ENCODE assay signal across 11 cellular contexts in the genomic region with DNA sequence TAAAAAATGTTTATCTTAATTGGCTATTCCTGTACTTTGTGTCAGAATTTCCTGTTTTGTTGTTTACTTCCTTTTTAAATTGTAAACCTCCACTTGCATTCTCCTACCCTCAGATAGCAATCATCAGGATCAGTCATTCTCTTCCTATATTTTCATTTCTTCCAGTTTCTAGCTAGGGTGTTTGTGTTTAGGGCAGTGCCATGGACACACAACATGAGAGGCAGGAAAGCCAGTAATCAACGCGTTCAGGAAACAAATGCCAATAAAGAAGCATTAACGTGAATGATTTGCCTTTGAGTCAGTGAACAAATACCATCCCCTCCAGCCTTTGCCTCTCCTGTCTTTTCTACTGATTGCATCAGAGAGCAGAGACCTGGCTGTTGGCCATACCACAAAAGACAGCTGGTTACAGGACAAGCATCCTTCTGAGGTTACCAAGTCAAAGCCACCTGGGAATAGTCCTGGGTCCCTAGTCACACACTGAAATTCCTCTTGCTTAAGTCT. TPM values are rescaled to one million over a fixed set of nuclear protein-coding genes. Genes with fewer than 3 reads are reported as not detected.
DNase-seq lines count a peak whose midpoint lies in the region; ATAC-seq and TF ChIP-seq lines count a peak whose summit lies in the region.
"Had no signal": no experiment of that assay in that cellular context is flagged by ENCODE, and none has a peak within 500 bp of the region (broad histone marks: within the 10 kb centered on the region; RNA-seq: fewer than 3 reads in every experiment).

No MANE protein-coding gene starts in this region.

- intact Hi-C loops in CD14-positive monocyte (cut with micrococcal nuclease), result no loop called here

- CTCF ChIA-PET in AG04450 (lab: Charles Lee), result interaction anchor here (1.2 to 1.6 kb wide), 2 partner anchors 66 to 110 kb away, joined by 3 to 6 read pairs; no protein-coding TSS in a partner anchor

- no peak overlapping the region for H3K27ac Mint-ChIP-seq in CD14-positive monocyte
- H3K27ac Mint-ChIP-seq: activated T-cell treated with anti-CD3 and anti-CD28 coated beads, Interleukin-2, amount 50 U/mL, for 72 hours had no signal

- H3K27me3 Mint-ChIP-seq in CD14-positive monocyte (ENCODE audit: low read depth in 3 of 3), result peaks cover 0 to 3% (median 2%) of the 10 kb centered on the region in 3 donors

- H3K9me3 ChIP-seq in AG04450 (ENCODE audit: control insufficient read depth, insufficient read depth, low read length), result peaks cover 4% of the 10 kb centered on the region; the same call in 1 of the 2 replicates

- H3K4me1 Mint-ChIP-seq in CD14-positive monocyte, result peaks cover 2% of the 10 kb centered on the region
- H3K4me1 Mint-ChIP-seq: neural crest cell had no signal

- POLR2A ChIA-PET in AG04450 (lab: Yijun Ruan, JAX), result no interaction called here

- DNase-seq in AG04450 (ENCODE audit: low read depth, low spot score) (peak; percentile 61), LHCN-M2 (ENCODE audit: low read depth) (peak; percentile 100), left lobe of liver (ENCODE audit: low spot score) (peak; percentile 74), UCSD-AML1 (lab: John Stamatoyannopoulos, UW; ENCODE audit: unreplicated experiment) (no peak), CD14-positive monocyte (ENCODE audit: low spot score) (no peak), foreskin melanocyte (no peak)
- DNase-seq in activated T-cell treated with anti-CD3 and anti-CD28 coated beads, Interleukin-2, amount 50 U/mL, for 1 hour, result no peak
- DNase-seq: activated T-cell treated with anti-CD3 and anti-CD28 coated beads, Interleukin-2, amount 50 U/mL, for 72 hours had no signal

- peaks cover 10% of the 10 kb centered on the region for H3K27me3 ChIP-seq in AG04450 (ENCODE audit: control insufficient read depth, insufficient read depth, low read length)

- TF ChIP-seq CTCF in AG04450 (IDR thresholded peaks at IDR 0.05; ENCODE audit: low read depth, low read length) (no peak), VCaP (conservative IDR thresholded peaks at IDR 0.05) (no peak), CD14-positive monocyte (IDR thresholded peaks at IDR 0.05) (no peak)

- peak; percentile 53 for ATAC-seq in left lobe of liver

- no peak overlapping the region for H3K4me3 ChIP-seq in AG04450 (ENCODE audit: low read depth, low read length)

- no peaks in the 10 kb centered on the region for H3K36me3 Mint-ChIP-seq in CD14-positive monocyte

- no peaks in the 10 kb centered on the region for H3K9me3 Mint-ChIP-seq in CD14-positive monocyte
- H3K9me3 Mint-ChIP-seq: activated T-cell treated with anti-CD3 and anti-CD28 coated beads, Interleukin-2, amount 50 U/mL, for 72 hours had no signal

- H3K4me3 Mint-ChIP-seq in CD14-positive monocyte, result no peak overlapping the region
- H3K4me3 Mint-ChIP-seq: activated T-cell treated with anti-CD3 and anti-CD28 coated beads, Interleukin-2, amount 50 U/mL, for 72 hours; neural crest cell had no signal

- no peak overlapping the region for H3K27ac ChIP-seq in AG04450 (ENCODE audit: low read depth, low read length)
- peak overlapping the region; percentile 60 for H3K27ac ChIP-seq in VCaP
- H3K27ac ChIP-seq: HL-60 had no signal

RNA-seq across cellular contexts. Expression of gene FHL2, which starts 56.7 kb away (rescaled TPM):
- polyA plus RNA-seq in AG04450 (2011; rRNA removed), result 497 and 555 TPM in 2 replicates
- polyA minus RNA-seq in AG04450 (2011; rRNA and poly(A)+ RNA removed), result 400 and 514 TPM in 2 replicates
- total RNA-seq in LHCN-M2 (2014; rRNA removed), result 246 and 312 TPM in 2 replicates
- polyA plus RNA-seq in LHCN-M2 (2012), result 282 TPM
- total RNA-seq in left lobe of liver, result 5.5 TPM
- under 1 TPM; 0.03 TPM for polyA plus RNA-seq in CD14-positive monocyte

Comparison
In these comparisons a context has a peak if more than half of its experiments do, and no peak if none do; other contexts are left out.
1. DNase-seq: peak in AG04450 (single experiment), LHCN-M2 (single experiment) and left lobe of liver (single experiment); none in UCSD-AML1 (single experiment), CD14-positive monocyte (single experiment), activated T-cell treated with anti-CD3 and anti-CD28 coated beads, Interleukin-2, amount 50 U/mL, for 1 hour (single experiment) and foreskin melanocyte (single experiment).
2. RNA of gene FHL2, which starts 56.7 kb away (total RNA-seq): 246 to 312 TPM in LHCN-M2; 5.5 TPM in left lobe of liver (single experiment); every median in the first group is over 10 times any median in the second.